Comparison of ENCODE assay signal across 22 cellular contexts in genomic region chr2:133806564-133806963, GRCh38.
"Had no signal": no experiment of that assay in that cellular context is flagged by ENCODE, and none has a peak within 500 bp of the region (broad histone marks: within the 10 kb centered on the region; RNA-seq: fewer than 3 reads in every experiment).

No MANE protein-coding gene starts in this region.

- H3K4me3 Mint-ChIP-seq: immature natural killer cell, mesothelial cell of epicardium had no signal

- H3K36me3 Mint-ChIP-seq: mesothelial cell of epicardium had no signal

- DNase-seq: dermis blood vessel endothelial cell; dorsolateral prefrontal cortex; effector CD4-positive, alpha-beta T cell; effector memory CD4-positive, alpha-beta T cell; foreskin keratinocyte; heart left ventricle; hypothalamus; immature natural killer cell; islet precursor cell; kidney; kidney glomerular epithelial cell; left colon; left lung; left ventricle myocardium superior; lower lobe of right lung; mesenchymal stem cell; mucosa of descending colon had no signal

- H3K9me3 ChIP-seq: esophagus muscularis mucosa, gastroesophageal sphincter, lower lobe of right lung, mucosa of descending colon had no signal

- H3K27ac ChIP-seq: coronary artery, dorsolateral prefrontal cortex, esophagus muscularis mucosa, foreskin keratinocyte, gastroesophageal sphincter, heart left ventricle, hepatocyte, left lung, lower lobe of right lung had no signal

- H3K27ac Mint-ChIP-seq: immature natural killer cell, mesothelial cell of epicardium had no signal

- H3K27me3 ChIP-seq: foreskin keratinocyte, heart left ventricle, left lung had no signal

- H3K4me1 ChIP-seq: esophagus muscularis mucosa, foreskin keratinocyte, gastroesophageal sphincter, heart left ventricle, left lung, lower lobe of right lung had no signal

- H3K4me1 Mint-ChIP-seq: immature natural killer cell, mesothelial cell of epicardium had no signal

- H3K4me3 ChIP-seq: coronary artery, dorsolateral prefrontal cortex, esophagus muscularis mucosa, gastroesophageal sphincter, heart left ventricle, hepatocyte, left lung, lower lobe of right lung, mucosa of descending colon had no signal

- ATAC-seq: foreskin keratinocyte, gastroesophageal sphincter, heart left ventricle, left colon, left lung, left ventricle myocardium superior, lower lobe of right lung, mucosa of descending colon had no signal

- H2AFZ ChIP-seq: hepatocyte had no signal

- H3K4me2 ChIP-seq: hepatocyte had no signal

- H3K36me3 ChIP-seq: esophagus muscularis mucosa, gastroesophageal sphincter, heart left ventricle, left lung, lower lobe of right lung had no signal
